ENCODE assay signal across 8 cellular contexts in the genomic region with DNA sequence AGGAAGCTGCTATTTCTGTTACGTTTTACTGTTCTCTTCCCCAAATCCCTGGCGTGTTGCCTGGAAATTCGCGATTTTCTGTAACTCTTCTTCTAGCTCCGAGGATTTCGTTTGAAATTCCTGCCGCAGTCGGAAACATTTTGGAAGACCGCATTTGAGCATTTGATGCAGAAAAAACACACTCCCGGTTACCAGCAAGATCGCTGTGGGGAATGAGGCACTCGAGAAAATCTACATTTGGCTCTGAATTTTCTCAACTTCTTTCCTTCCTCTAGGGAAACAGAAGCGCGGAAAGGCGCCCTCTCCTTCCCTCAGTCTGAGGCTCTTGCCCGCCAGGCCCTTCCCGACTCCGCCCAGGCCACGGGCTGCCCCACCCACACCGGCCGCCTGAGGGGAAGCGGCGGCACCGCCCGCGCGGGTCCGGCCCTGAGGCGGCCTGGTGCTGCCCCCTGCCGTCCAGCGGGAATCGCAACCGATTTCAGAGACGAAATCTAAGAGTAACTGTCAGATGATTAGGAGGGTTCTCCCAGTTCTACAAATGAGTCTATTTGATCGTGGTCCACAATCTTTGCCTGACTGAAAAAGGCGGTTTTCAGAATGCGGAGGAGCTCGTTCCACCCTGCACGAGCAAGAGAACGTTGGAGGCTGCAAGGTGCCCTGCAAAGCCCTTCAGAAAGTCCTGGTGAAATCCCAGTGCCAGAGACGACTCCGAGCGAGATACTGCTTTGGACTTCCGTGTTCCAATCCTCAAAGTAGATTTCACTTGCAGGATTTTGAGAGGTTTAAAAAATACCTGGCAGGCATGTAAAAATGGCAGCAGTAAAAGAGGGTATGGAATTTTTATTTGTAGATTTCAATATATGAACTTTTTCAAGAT. TPM values are rescaled to one million over a fixed set of nuclear protein-coding genes. Genes with fewer than 3 reads are reported as not detected.
DNase-seq lines count a peak whose midpoint lies in the region; ATAC-seq and TF ChIP-seq lines count a peak whose summit lies in the region.

No MANE protein-coding gene starts in this region.

- H3K9me3 Mint-ChIP-seq in T-cell (no peaks in the 10 kb centered on the region), progenitor cell of endocrine pancreas (ENCODE audit: low read depth) (no peaks in the 10 kb centered on the region)

- peaks cover 4% of the 10 kb centered on the region for H3K4me1 ChIP-seq in upper lobe of right lung

- DNase-seq in GM12865 (ENCODE audit: low read depth) (peak; percentile 89), NCI-H1092 (lab: John Stamatoyannopoulos, UW) (peak; percentile 95), T-cell (peak; percentile 45 to 88 (median 73)), amniotic epithelial cell (ENCODE audit: low read depth) (peak; percentile 77), left cardiac atrium (peak; percentile 95), progenitor cell of endocrine pancreas (ENCODE audit: low spot score, unreplicated experiment) (peak; percentile 92), upper lobe of right lung (peak; percentile 97)

- H3K4me3 Mint-ChIP-seq in T-cell: peak overlapping the region; percentile 72 to 82 (median 80)
- H3K4me3 Mint-ChIP-seq in progenitor cell of endocrine pancreas (ENCODE audit: low read depth): peak overlapping the region; percentile 72

- no peaks in the 10 kb centered on the region for H3K9me3 ChIP-seq in upper lobe of right lung

- H3K36me3 Mint-ChIP-seq in T-cell: no peaks in the 10 kb centered on the region
- H3K36me3 Mint-ChIP-seq in progenitor cell of endocrine pancreas (ENCODE audit: insufficient read depth): no peaks in the 10 kb centered on the region

- CTCF ChIA-PET in T-cell (lab: Charles Lee): interaction anchor here (0.6 to 2.1 kb wide), 8 partner anchors 9 to 1539 kb away, joined by 3 to 6 read pairs (median 4); a partner anchor contains a TSS

- H3K27ac ChIP-seq in upper lobe of right lung: peak overlapping the region; percentile 17

- H3K36me3 ChIP-seq in upper lobe of right lung: no peaks in the 10 kb centered on the region

- ATAC-seq in HG02610 (IDR thresholded peaks at IDR 0.05; ENCODE audit: unreplicated experiment) (peak; percentile 100), T-cell (replicated peaks in 1 of 4) (peak; percentile 99 to 100 (median 100)), left cardiac atrium (peak; percentile 100), upper lobe of right lung (peak; percentile 100)

- H3K27me3 ChIP-seq in upper lobe of right lung: no peaks in the 10 kb centered on the region

- H3K27ac Mint-ChIP-seq in T-cell (no peak overlapping the region), progenitor cell of endocrine pancreas (peak overlapping the region; percentile 75)

- H3K4me1 Mint-ChIP-seq in T-cell (peaks cover 10 to 11% (median 10%) of the 10 kb centered on the region in 3 donors), progenitor cell of endocrine pancreas (ENCODE audit: low read depth) (peaks cover 6% of the 10 kb centered on the region)

- POLR2A ChIA-PET in T-cell (lab: Charles Lee): interaction anchor here in 1 of 2 donors (0.6 kb wide), 3 partner anchors 21 to 401 kb away, joined by 3 read pairs; no protein-coding TSS in a partner anchor

- H3K27me3 Mint-ChIP-seq in T-cell (peaks cover 16 to 29% of the 10 kb centered on the region in 2 donors), progenitor cell of endocrine pancreas (peaks cover 48% of the 10 kb centered on the region)

- TF ChIP-seq CTCF in GM12865 (IDR thresholded peaks at IDR 0.05; ENCODE audit: insufficient read depth, low read depth, low read length, missing control alignments): peak; percentile 82
- peak; percentile 97 for TF ChIP-seq CTCF in progenitor cell of endocrine pancreas (IDR thresholded peaks at IDR 0.05; ENCODE audit: unreplicated experiment)
- peak; percentile 96 for TF ChIP-seq CTCF in upper lobe of right lung (IDR thresholded peaks at IDR 0.05)

- H3K4me3 ChIP-seq in GM12865 (ENCODE audit: low read depth, low read length): peak overlapping the region; percentile 62
- peak overlapping the region; percentile 50 for H3K4me3 ChIP-seq in upper lobe of right lung

- intact Hi-C loops in left cardiac atrium (cut with DNase I) (loop anchor here in 1 of 2 donors (10.0 kb wide), 1 partner anchor 1132 kb away; no protein-coding TSS in a partner anchor), upper lobe of right lung (cut with DNase I) (no loop called here)

RNA-seq across cellular contexts. Expression of a gene that starts 18.4 kb away (rescaled TPM):
- total RNA-seq in T-cell (10 to 100 TPM; 36.2 to 47.2 (median 44.7) TPM), left cardiac atrium (10 to 100 TPM; 18.6 to 19.5 TPM), progenitor cell of endocrine pancreas (30.6 and 31.8 TPM in 2 replicates), upper lobe of right lung (33.9 TPM)

Comparison
In these comparisons a context has a peak if more than half of its experiments do, and no peak if none do; other contexts are left out.
1. Peak in every context shown above with its lines: DNase-seq, ATAC-seq, H3K4me3 ChIP-seq and H3K27ac ChIP-seq.